ENCODE assay signal across 1 cellular context in genomic region chr1:197915797-197916686, GRCh38.
TF ChIP-seq lines count a peak whose summit lies in the region.

No MANE protein-coding gene starts in this region.

TF ChIP-seq in HepG2, 621 proteins besides CTCF, POLR2A, EP300 and RAD21 (continued from another document and continues in another):
- no peak for TF ChIP-seq ZNF574 (CRISPR knock-in tag; IDR thresholded peaks at IDR 0.05)
- no peak for TF ChIP-seq ZMAT5 (CRISPR knock-in tag; IDR thresholded peaks at IDR 0.05; ENCODE audit: borderline replicate concordance, low read depth)
- TF ChIP-seq AKAP8 (CRISPR knock-in tag; IDR thresholded peaks at IDR 0.05), result no peak
- TF ChIP-seq SMC3 (IDR thresholded peaks at IDR 0.05; ENCODE audit: low read length), result peak; percentile 31; the same call in 1 of the 2 replicates
- TF ChIP-seq ZNF710 (CRISPR knock-in tag; IDR thresholded peaks at IDR 0.05; ENCODE audit: borderline replicate concordance), result peak; percentile 69; the same call in 1 of the 2 replicates
- peak; percentile 25; the same call in 1 of the 2 replicates for TF ChIP-seq SALL1 (CRISPR knock-in tag; IDR thresholded peaks at IDR 0.05)
- TF ChIP-seq EED (CRISPR knock-in tag; IDR thresholded peaks at IDR 0.05), result no peak
- no peak for TF ChIP-seq SNAI1 (CRISPR knock-in tag; IDR thresholded peaks at IDR 0.05; ENCODE audit: borderline replicate concordance)
- 0 out of 2 replicates have a peak, but pooled peaks have one; percentile 24 for TF ChIP-seq ZNF501 (CRISPR knock-in tag; IDR thresholded peaks at IDR 0.05)
- no peak for TF ChIP-seq SIX1 (CRISPR knock-in tag; IDR thresholded peaks at IDR 0.05; ENCODE audit: borderline replicate concordance)
- peak; percentile 56 for TF ChIP-seq STAG1 (CRISPR knock-in tag; IDR thresholded peaks at IDR 0.05)
- TF ChIP-seq ZBTB4 (CRISPR knock-in tag; IDR thresholded peaks at IDR 0.05; ENCODE audit: borderline replicate concordance), result no peak
- no peak for TF ChIP-seq MATR3 (CRISPR knock-in tag; IDR thresholded peaks at IDR 0.05)
- TF ChIP-seq ZNF678 (CRISPR knock-in tag; IDR thresholded peaks at IDR 0.05), result 0 out of 2 replicates have a peak, but pooled peaks have one; percentile 48
- TF ChIP-seq KLF12 (CRISPR knock-in tag; IDR thresholded peaks at IDR 0.05; ENCODE audit: borderline replicate concordance), result no peak
- no peak for TF ChIP-seq SP2 (CRISPR knock-in tag; IDR thresholded peaks at IDR 0.05)
- peak; percentile 16; the same call in 1 of the 2 replicates for TF ChIP-seq RXRA (CRISPR knock-in tag; IDR thresholded peaks at IDR 0.05)
- peak; percentile 21; the same call in 1 of the 2 replicates for TF ChIP-seq SAP130 (CRISPR knock-in tag; IDR thresholded peaks at IDR 0.05; ENCODE audit: low read depth)
- TF ChIP-seq HNRNPLL (IDR thresholded peaks at IDR 0.05; ENCODE audit: low read depth, low read length, poor library complexity, severe bottlenecking), result peak; percentile 82
- TF ChIP-seq HMGXB4 (CRISPR knock-in tag; IDR thresholded peaks at IDR 0.05; ENCODE audit: borderline replicate concordance in 1 of 2, low read depth in 1 of 2), result 0 out of 4 replicates have a peak, but pooled peaks of 1 of the 2 experiments have one; percentile 40
- no peak for TF ChIP-seq ZFYVE20 (CRISPR knock-in tag; IDR thresholded peaks at IDR 0.05; ENCODE audit: borderline replicate concordance, low read depth)
- TF ChIP-seq HBP1 (CRISPR knock-in tag; IDR thresholded peaks at IDR 0.05; ENCODE audit: low read depth), result no peak
- 0 out of 2 replicates have a peak, but pooled peaks have one; percentile 22 for TF ChIP-seq KDM1A (CRISPR knock-in tag; IDR thresholded peaks at IDR 0.05)
- TF ChIP-seq AFF4 (CRISPR knock-in tag; IDR thresholded peaks at IDR 0.05), result no peak
- TF ChIP-seq NFIB (CRISPR knock-in tag; IDR thresholded peaks at IDR 0.05; ENCODE audit: borderline replicate concordance), result no peak
- peak; percentile 58 for TF ChIP-seq ZNF687 (CRISPR knock-in tag; IDR thresholded peaks at IDR 0.05)
- peak; percentile 94; the same call in 1 of the 2 replicates for TF ChIP-seq MTF2 (CRISPR knock-in tag; IDR thresholded peaks at IDR 0.05; ENCODE audit: borderline replicate concordance)
- no peak for TF ChIP-seq EHMT2 (IDR thresholded peaks at IDR 0.05; ENCODE audit: borderline replicate concordance, low read depth, low read length)
- no peak for TF ChIP-seq WIZ (CRISPR knock-in tag; IDR thresholded peaks at IDR 0.05)
- TF ChIP-seq SSRP1 (CRISPR knock-in tag; IDR thresholded peaks at IDR 0.05), result no peak
- no peak for TF ChIP-seq SMYD3 (CRISPR knock-in tag; IDR thresholded peaks at IDR 0.05)
- no peak for TF ChIP-seq E2F1 (CRISPR knock-in tag; IDR thresholded peaks at IDR 0.05)
